Comparison of ENCODE assay signal across 1 cellular context in the genomic region with DNA sequence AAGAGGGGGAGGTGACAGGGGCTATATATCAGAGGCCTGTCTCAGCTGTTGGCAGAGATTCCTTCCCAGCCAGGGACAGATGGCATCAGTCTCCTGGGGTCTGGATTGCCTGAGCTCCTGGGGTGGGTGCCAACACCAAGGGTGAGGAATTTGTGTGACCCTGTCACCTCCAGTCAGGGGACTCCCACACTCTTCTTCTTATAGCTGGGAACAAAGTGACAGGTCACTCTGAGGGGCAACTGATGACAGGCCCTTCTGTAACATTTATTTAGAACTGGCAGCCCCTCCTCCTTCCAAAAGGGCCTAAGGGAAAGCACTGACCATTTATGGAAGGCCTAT.
TF ChIP-seq lines count a peak whose summit lies in the region.

No MANE protein-coding gene starts in this region.

TF ChIP-seq in K562, 482 proteins besides CTCF, POLR2A, EP300 and RAD21 (continued from another document):
- TF ChIP-seq, protein P1, sequence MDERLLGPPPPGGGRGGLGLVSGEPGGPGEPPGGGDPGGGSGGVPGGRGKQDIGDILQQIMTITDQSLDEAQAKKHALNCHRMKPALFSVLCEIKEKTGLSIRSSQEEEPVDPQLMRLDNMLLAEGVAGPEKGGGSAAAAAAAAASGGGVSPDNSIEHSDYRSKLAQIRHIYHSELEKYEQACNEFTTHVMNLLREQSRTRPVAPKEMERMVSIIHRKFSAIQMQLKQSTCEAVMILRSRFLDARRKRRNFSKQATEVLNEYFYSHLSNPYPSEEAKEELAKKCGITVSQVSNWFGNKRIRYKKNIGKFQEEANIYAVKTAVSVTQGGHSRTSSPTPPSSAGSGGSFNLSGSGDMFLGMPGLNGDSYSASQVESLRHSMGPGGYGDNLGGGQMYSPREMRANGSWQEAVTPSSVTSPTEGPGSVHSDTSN (CRISPR knock-in tag; IDR thresholded peaks at IDR 0.05; ENCODE audit: low read depth) = no peak
- TF ChIP-seq, protein P1 (tag; conservative IDR thresholded peaks at IDR 0.05; ENCODE audit: low read depth) = 0 out of 2 replicates have a peak, but pooled peaks have one; percentile 24
- TF ChIP-seq SOX6 (IDR thresholded peaks at IDR 0.05) (no peak), ZKSCAN8 (CRISPR knock-in tag; IDR thresholded peaks at IDR 0.05) (no peak), MEIS2 (IDR thresholded peaks at IDR 0.05; ENCODE audit: partially characterized antibody) (peak; percentile 9)
